Comparison of ENCODE assay signal across 28 cellular contexts in genomic region chr12:57247041-57247440, GRCh38. TPM values are rescaled to one million over a fixed set of nuclear protein-coding genes. Genes with fewer than 3 reads are reported as not detected.
"Had no signal": no experiment of that assay in that cellular context is flagged by ENCODE, and none has a peak within 500 bp of the region (broad histone marks: within the 10 kb centered on the region; RNA-seq: fewer than 3 reads in every experiment).

No MANE protein-coding gene starts in this region.

- ATAC-seq: activated CD8-positive, alpha-beta T cell treated with anti-CD3 and anti-CD28 coated beads, Interleukin-2, amount 10 ng/mL, durations not matched to agents 7 days and 5 days had no signal

- H3K27me3 ChIP-seq: MG63, SJCRH30 had no signal

- DNase-seq: activated CD4-positive, alpha-beta T cell treated with anti-CD3 and anti-CD28 coated beads, Interleukin-2, amount 10 ng/mL, durations not matched to agents 24 days and 14 days; activated CD4-positive, alpha-beta T cell treated with anti-CD3 and anti-CD28 coated beads, Interleukin-2, amount 50 U/mL, for 4 hours; activated CD8-positive, alpha-beta T cell treated with anti-CD3 and anti-CD28 coated beads, Interleukin-2, amount 10 ng/mL, durations not matched to agents 7 days and 5 days; activated gamma-delta T cell; activated naive CD4-positive, alpha-beta T cell treated with Interleukin-2 at 50 U/mL for 16 hours; activated naive CD8-positive, alpha-beta T cell treated with anti-CD3 and anti-CD28 coated beads, Interleukin-2, amount 10 ng/mL, durations not matched to agents 7 days and 5 days; activated T-cell treated with anti-CD3 and anti-CD28 coated beads, Interleukin-2, amount 50 U/mL, for 24 hours; amygdala; Kasumi-1; MG63; NCI-H1092; NCI-H1436 treated with DMSO at 0.1 percent for 48 hours; NCI-H1694 treated with DMSO at 0.1 percent for 48 hours; NCI-H2029; NCI-H510A; NCI-H526; NCI-H748 treated with DMSO at 0.1 percent for 48 hours; NK-92 treated with Interleukin-12 subunit alpha and Interleukin-12 subunit beta, amount 100 ng/mL, for 24 hours; PC-9; SHP77; T1000; WERI-Rb-1 had no signal

- H3K4me3 Mint-ChIP-seq: activated CD4-positive, alpha-beta T cell treated with anti-CD3 and anti-CD28 coated beads, Interleukin-2, amount 10 ng/mL, durations not matched to agents 24 days and 14 days; activated CD8-positive, alpha-beta T cell treated with anti-CD3 and anti-CD28 coated beads, Interleukin-2, amount 10 ng/mL, durations not matched to agents 7 days and 5 days; activated naive CD4-positive, alpha-beta T cell treated with anti-CD3 and anti-CD28 coated beads, Interleukin-2, amount 50 U/mL, for 24 hours; activated naive CD8-positive, alpha-beta T cell treated with anti-CD3 and anti-CD28 coated beads, Interleukin-2, amount 10 ng/mL, durations not matched to agents 7 days and 5 days; activated T-cell treated with anti-CD3 and anti-CD28 coated beads, Interleukin-2, amount 50 U/mL, for 24 hours had no signal

- H2AFZ ChIP-seq: PC-9 had no signal

- H3K27ac Mint-ChIP-seq: activated CD4-positive, alpha-beta T cell treated with anti-CD3 and anti-CD28 coated beads, Interleukin-2, amount 10 ng/mL, durations not matched to agents 24 days and 14 days; activated CD8-positive, alpha-beta T cell treated with anti-CD3 and anti-CD28 coated beads, Interleukin-2, amount 10 ng/mL, durations not matched to agents 7 days and 5 days; activated naive CD4-positive, alpha-beta T cell treated with anti-CD3 and anti-CD28 coated beads, Interleukin-2, amount 50 U/mL, for 24 hours; activated naive CD8-positive, alpha-beta T cell treated with anti-CD3 and anti-CD28 coated beads, Interleukin-2, amount 10 ng/mL, durations not matched to agents 7 days and 5 days; activated T-cell treated with anti-CD3 and anti-CD28 coated beads, Interleukin-2, amount 50 U/mL, for 24 hours; activated T-helper 2 cell treated with anti-CD3 and anti-CD28 coated beads, Interferon-gamma antibody, Interleukin-2, Interleukin-4, amounts not matched to agents 10 μg/mL and 5 μg/mL and 100 μg/mL, durations not matched to agents 14 hours and 24 hours and 36 hours had no signal

- H3K9me3 ChIP-seq: ascending aorta, breast epithelium, MG63, SJCRH30 had no signal

- H3K4me2 ChIP-seq: PC-9 had no signal

- H3K4me3 ChIP-seq: ascending aorta, breast epithelium, MG63, PC-9, SJCRH30, SK-N-MC had no signal

- H3K9me3 Mint-ChIP-seq: activated CD4-positive, alpha-beta T cell treated with anti-CD3 and anti-CD28 coated beads, Interleukin-2, amount 10 ng/mL, durations not matched to agents 24 days and 14 days; activated naive CD4-positive, alpha-beta T cell treated with anti-CD3 and anti-CD28 coated beads, Interleukin-2, amount 50 U/mL, for 24 hours; activated naive CD8-positive, alpha-beta T cell treated with anti-CD3 and anti-CD28 coated beads, Interleukin-2, amount 10 ng/mL, durations not matched to agents 7 days and 5 days; activated T-cell treated with anti-CD3 and anti-CD28 coated beads, Interleukin-2, amount 50 U/mL, for 24 hours; activated T-helper 2 cell treated with anti-CD3 and anti-CD28 coated beads, Interferon-gamma antibody, Interleukin-2, Interleukin-4, amounts not matched to agents 10 μg/mL and 5 μg/mL and 100 μg/mL, durations not matched to agents 14 hours and 24 hours and 36 hours had no signal

- H3K36me3 ChIP-seq: ascending aorta, breast epithelium, MG63, WERI-Rb-1 had no signal

- H3K27ac ChIP-seq: ascending aorta, breast epithelium, PC-9, SJCRH30, SK-N-MC, WERI-Rb-1 had no signal

RNA-seq across cellular contexts. Expression of gene STAC3, which starts 3.9 kb away (rescaled TPM):
- total RNA-seq: ascending aorta had no signal

RNA-seq across cellular contexts. Expression of gene NXPH4, which starts 30.4 kb away (rescaled TPM):
- total RNA-seq: ascending aorta had no signal
